Comparison of ENCODE assay signal across 1 cellular context in genomic region chr7:139711991-139712753, GRCh38.
TF ChIP-seq lines count a peak whose summit lies in the region.

No MANE protein-coding gene starts in this region.

TF ChIP-seq in IMR-90, 13 proteins besides CTCF, POLR2A, EP300 and RAD21:
- no peak for TF ChIP-seq ELK1 (IDR thresholded peaks at IDR 0.05; ENCODE audit: borderline replicate concordance, low read depth, low read length)
- no peak for TF ChIP-seq NFE2L2 (IDR thresholded peaks at IDR 0.05; ENCODE audit: low read depth, low read length)
- TF ChIP-seq CHD1 (IDR thresholded peaks at IDR 0.05; ENCODE audit: low read depth, low read length) = no peak
- TF ChIP-seq RFX5 (IDR thresholded peaks at IDR 0.05; ENCODE audit: low read depth, low read length) = no peak
- TF ChIP-seq USF2 (IDR thresholded peaks at IDR 0.05; ENCODE audit: low read depth, low read length) = no peak
- no peak for TF ChIP-seq MAZ (IDR thresholded peaks at IDR 0.05; ENCODE audit: borderline replicate concordance, low read depth, low read length)
- no peak for TF ChIP-seq FOS (IDR thresholded peaks at IDR 0.05; ENCODE audit: low read depth, low read length)
- no peak for TF ChIP-seq CEBPB (IDR thresholded peaks at IDR 0.05; ENCODE audit: low read depth, low read length)
- TF ChIP-seq RCOR1 (IDR thresholded peaks at IDR 0.05; ENCODE audit: insufficient replicate concordance, low read length) = no peak
- TF ChIP-seq SMC3 (IDR thresholded peaks at IDR 0.05; ENCODE audit: low read depth, low read length) = no peak
- no peak for TF ChIP-seq MAFK (IDR thresholded peaks at IDR 0.05; ENCODE audit: low read depth, low read length)
- TF ChIP-seq BHLHE40 (IDR thresholded peaks at IDR 0.05; ENCODE audit: low read depth, low read length) = no peak
- no peak for TF ChIP-seq MXI1 (IDR thresholded peaks at IDR 0.05; ENCODE audit: borderline replicate concordance, low read depth, low read length)
